Comparison of ENCODE assay signal across 8 cellular contexts in the genomic region with DNA sequence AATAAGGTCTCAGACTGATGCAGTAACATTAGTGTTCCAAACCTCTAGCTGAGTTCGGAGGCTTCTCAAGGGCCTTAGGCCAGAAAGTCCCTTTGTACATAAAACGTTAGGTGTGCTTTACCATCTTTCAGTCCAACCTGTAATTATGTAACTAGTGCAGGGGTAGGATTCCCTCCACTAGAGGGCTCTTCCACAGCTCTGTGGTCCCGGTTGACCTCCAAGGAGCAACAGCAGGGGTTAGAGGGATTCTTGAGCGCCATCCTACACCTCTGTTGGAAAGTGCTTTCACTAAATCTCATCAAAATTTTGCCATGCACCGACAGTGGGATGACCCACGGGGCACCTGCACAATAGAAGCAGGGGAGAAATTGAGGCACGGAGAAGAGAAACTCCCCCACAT.
DNase-seq lines count a peak whose midpoint lies in the region; ATAC-seq, FAIRE-seq and TF ChIP-seq lines count a peak whose summit lies in the region.

No MANE protein-coding gene starts in this region.

- H3K4me3 ChIP-seq in PC-3 (ENCODE audit: low read length) (no peak overlapping the region), psoas muscle (no peak overlapping the region)

- H3K79me2 ChIP-seq in PC-3 (ENCODE audit: low read length), result no peaks in the 10 kb centered on the region

- BruUV-seq in PC-3 (replicated peaks; lab: Mats Ljungman, UMichigan), result no TSS peak

- no peak overlapping the region for H3K4me2 ChIP-seq in PC-3 (ENCODE audit: low read length)

- H2AFZ ChIP-seq in PC-3 (ENCODE audit: low read length), result no peak overlapping the region

- H3K27ac ChIP-seq in PC-3 (ENCODE audit: low read length) (no peak overlapping the region), psoas muscle (no peak overlapping the region)

- H3K9ac ChIP-seq in PC-3 (ENCODE audit: low read length), result no peak overlapping the region

- H3K36me3 ChIP-seq in PC-3 (ENCODE audit: low read depth, low read length), result no peaks in the 10 kb centered on the region
- no peaks in the 10 kb centered on the region for H3K36me3 ChIP-seq in psoas muscle (ENCODE audit: insufficient read depth in 1 of 2, low read depth in 1 of 2)

- no peaks in the 10 kb centered on the region for H4K20me1 ChIP-seq in PC-3 (ENCODE audit: low read length)

- no peaks in the 10 kb centered on the region for H3K9me3 ChIP-seq in PC-3 (ENCODE audit: low read length)
- no peaks in the 10 kb centered on the region for H3K9me3 ChIP-seq in psoas muscle

- H3K4me1 ChIP-seq in PC-3 (ENCODE audit: insufficient read depth, low read length) (no peaks in the 10 kb centered on the region; the same call in 1 of the 2 replicates), psoas muscle (no peaks in the 10 kb centered on the region)

- no peaks in the 10 kb centered on the region for H3K27me3 ChIP-seq in PC-3 (ENCODE audit: low read length)
- H3K27me3 ChIP-seq in psoas muscle (ENCODE audit: insufficient read depth in 3 of 3, low read length in 2 of 3), result peaks cover 0 to 2% (median 0%) of the 10 kb centered on the region in 3 donors

- H3F3A ChIP-seq in PC-3 (ENCODE audit: low read length, unreplicated experiment), result no peaks in the 10 kb centered on the region

- 57 to 65% (median 59%) methylated on average over 7 of the region's 7 CpGs for WGBS in psoas muscle, 3 donors

- POLR2A ChIA-PET in PC-3 (lab: Charles Lee; ENCODE audit: unreplicated experiment), result no interaction called here

- intact Hi-C loops in PC-3 (cut with micrococcal nuclease) (no loop called here), psoas muscle (cut with DNase I) (no loop called here)

- TF ChIP-seq CTCF in PC-3 (conservative IDR thresholded peaks at IDR 0.05; ENCODE audit: low read depth, low read length) (peak; percentile 72), psoas muscle (IDR thresholded peaks at IDR 0.05) (no peak)

- CTCF ChIA-PET in PC-3 (lab: Charles Lee), result no interaction called here

- H3K9me2 ChIP-seq in PC-3 (replicated peaks; ENCODE audit: low read length), result no peaks in the 10 kb centered on the region

- ATAC-seq in HG02759 (IDR thresholded peaks at IDR 0.05; ENCODE audit: unreplicated experiment) (peak; percentile 70), PC-3 (peak; percentile 56; the same call in 1 of the 2 replicates), left lobe of liver (peak; percentile 90), psoas muscle (no peak)

- DNase-seq in GM18507 (ENCODE audit: extremely low spot score, insufficient read length, low read depth), result no peak
- DNase-seq in PC-3, result peak; percentile 61
- no peak for DNase-seq in left lobe of liver (ENCODE audit: low spot score)
- DNase-seq in psoas muscle, result no peak
- no peak for DNase-seq in activated T-cell treated with anti-CD3 and anti-CD28 coated beads, Interleukin-2, amount 50 U/mL, for 1 hour
- no peak for DNase-seq in globus pallidus (ENCODE audit: low spot score)
- no peak for DNase-seq in activated CD4-positive, alpha-beta T cell treated with anti-CD3 and anti-CD28 coated beads for 4 hours

- FAIRE-seq in GM18507 (lab: Jason Lieb, UNC), result peak; percentile 66

Comparison
In these comparisons a context has a peak if more than half of its experiments do, and no peak if none do; other contexts are left out.
1. ATAC-seq: peak in HG02759 (single experiment), PC-3 (single experiment) and left lobe of liver (single experiment); none in psoas muscle (0 of 4).